ENCODE assay signal across 11 cellular contexts in genomic region chr7:5631185-5631584, GRCh38. TPM values are rescaled to one million over a fixed set of nuclear protein-coding genes. Genes with fewer than 3 reads are reported as not detected.
DNase-seq lines count a peak whose midpoint lies in the region; ATAC-seq and TF ChIP-seq lines count a peak whose summit lies in the region.
"Had no signal": no experiment of that assay in that cellular context is flagged by ENCODE, and none has a peak within 500 bp of the region (broad histone marks: within the 10 kb centered on the region; RNA-seq: fewer than 3 reads in every experiment).

No MANE protein-coding gene starts in this region.

- no peaks in the 10 kb centered on the region for H3K9me3 ChIP-seq in breast epithelium
- H3K9me3 ChIP-seq: stomach had no signal

- H3K4me1 Mint-ChIP-seq in MCF 10A (ENCODE audit: insufficient read depth, unreplicated experiment) = peaks cover 26% of the 10 kb centered on the region

- no peaks in the 10 kb centered on the region for H3K27me3 Mint-ChIP-seq in MCF 10A (ENCODE audit: insufficient read depth, unreplicated experiment)

- H3K27ac ChIP-seq in breast epithelium = no peak overlapping the region
- H3K27ac ChIP-seq in caudate nucleus (ENCODE audit: low read depth, low read length) = peak overlapping the region; percentile 8

- ATAC-seq in GM18520 (IDR thresholded peaks at IDR 0.05; ENCODE audit: unreplicated experiment) = no peak
- ATAC-seq: left ventricle myocardium superior had no signal

- no peak overlapping the region for H3K4me3 ChIP-seq in breast epithelium
- H3K4me3 ChIP-seq: stomach had no signal

- TF ChIP-seq POLR2A in breast epithelium (IDR thresholded peaks at IDR 0.05) = no peak

- no peak for TF ChIP-seq CTCF in MCF 10A (IDR thresholded peaks at IDR 0.05; ENCODE audit: unreplicated experiment)
- no peak for TF ChIP-seq CTCF in breast epithelium (IDR thresholded peaks at IDR 0.05)

- peak overlapping the region; percentile 22 for H3K27ac Mint-ChIP-seq in MCF 10A (ENCODE audit: low read depth, unreplicated experiment)

- no TSS peak for BruUV-seq in MCF 10A (replicated peaks; lab: Mats Ljungman, UMichigan)

- DNase-seq in MCF 10A (ENCODE audit: unreplicated experiment) (no peak), breast epithelium (ENCODE audit: low spot score in 2 of 2) (no peak), caudate nucleus (lab: John Stamatoyannopoulos, UW) (peak in 3 of 61 donors; percentile 9 to 17 (median 13)), midbrain (lab: John Stamatoyannopoulos, UW) (peak; percentile 3), SHP77 treated with DMSO at 0.1 percent for 48 hours (lab: John Stamatoyannopoulos, UW) (no peak), HuH-7.5 (ENCODE audit: low spot score) (no peak), COLO829 (ENCODE audit: low spot score) (no peak)
- DNase-seq: left ventricle myocardium superior, NCI-H2171 treated with DMSO at 0.1 percent for 48 hours, stomach had no signal

- POLR2A ChIA-PET in MCF 10A (lab: Yijun Ruan, JAX) = interaction anchor here (1.4 to 5.4 kb wide), 4 partner anchors 11 to 34 kb away, joined by 4 to 50 read pairs (median 22); no protein-coding TSS in a partner anchor

- peaks cover 13% of the 10 kb centered on the region for H3K36me3 Mint-ChIP-seq in MCF 10A (ENCODE audit: insufficient read depth, unreplicated experiment)

- CTCF ChIA-PET in MCF 10A (lab: Yijun Ruan, JAX) = interaction anchor here (1.1 to 1.8 kb wide), 2 partner anchors 41 to 71 kb away, joined by 3 to 4 read pairs; no protein-coding TSS in a partner anchor

- no peaks in the 10 kb centered on the region for H3K36me3 ChIP-seq in breast epithelium

- H3K27me3 ChIP-seq in breast epithelium = no peaks in the 10 kb centered on the region
- H3K27me3 ChIP-seq: stomach had no signal

- H3K9me3 Mint-ChIP-seq in MCF 10A (ENCODE audit: unreplicated experiment) = no peaks in the 10 kb centered on the region

- H3K4me1 ChIP-seq in breast epithelium = peaks cover 18 to 23% of the 10 kb centered on the region in 2 donors

- H3K4me3 Mint-ChIP-seq in MCF 10A (ENCODE audit: unreplicated experiment) = no peak overlapping the region

- intact Hi-C loops in MCF 10A (cut with micrococcal nuclease) (no loop called here), breast epithelium (cut with DNase I; ENCODE audit: low total_unique reads) (no loop called here)

RNA-seq across cellular contexts. Expression of gene FSCN1, which starts 38.6 kb away (rescaled TPM):
- 148 and 169 TPM in 2 replicates for total RNA-seq in MCF 10A (2022)
- total RNA-seq in breast epithelium = 10 to 100 TPM; 17.9 to 24.9 (median 22.9) TPM
